Comparison of ENCODE assay signal across 1 cellular context in genomic region chr11:75535039-75535563, GRCh38.
TF ChIP-seq lines count a peak whose summit lies in the region.

No MANE protein-coding gene starts in this region.

TF ChIP-seq in HepG2, 621 proteins besides CTCF, POLR2A, EP300 and RAD21:
- TF ChIP-seq, protein P1, sequence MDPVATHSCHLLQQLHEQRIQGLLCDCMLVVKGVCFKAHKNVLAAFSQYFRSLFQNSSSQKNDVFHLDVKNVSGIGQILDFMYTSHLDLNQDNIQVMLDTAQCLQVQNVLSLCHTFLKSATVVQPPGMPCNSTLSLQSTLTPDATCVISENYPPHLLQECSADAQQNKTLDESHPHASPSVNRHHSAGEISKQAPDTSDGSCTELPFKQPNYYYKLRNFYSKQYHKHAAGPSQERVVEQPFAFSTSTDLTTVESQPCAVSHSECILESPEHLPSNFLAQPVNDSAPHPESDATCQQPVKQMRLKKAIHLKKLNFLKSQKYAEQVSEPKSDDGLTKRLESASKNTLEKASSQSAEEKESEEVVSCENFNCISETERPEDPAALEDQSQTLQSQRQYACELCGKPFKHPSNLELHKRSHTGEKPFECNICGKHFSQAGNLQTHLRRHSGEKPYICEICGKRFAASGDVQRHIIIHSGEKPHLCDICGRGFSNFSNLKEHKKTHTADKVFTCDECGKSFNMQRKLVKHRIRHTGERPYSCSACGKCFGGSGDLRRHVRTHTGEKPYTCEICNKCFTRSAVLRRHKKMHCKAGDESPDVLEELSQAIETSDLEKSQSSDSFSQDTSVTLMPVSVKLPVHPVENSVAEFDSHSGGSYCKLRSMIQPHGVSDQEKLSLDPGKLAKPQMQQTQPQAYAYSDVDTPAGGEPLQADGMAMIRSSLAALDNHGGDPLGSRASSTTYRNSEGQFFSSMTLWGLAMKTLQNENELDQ (CRISPR knock-in tag; IDR thresholded peaks at IDR 0.05; ENCODE audit: borderline replicate concordance), result no peak
- TF ChIP-seq SCMH1 (CRISPR knock-in tag; IDR thresholded peaks at IDR 0.05; ENCODE audit: borderline replicate concordance), result no peak
- TF ChIP-seq, protein P2, sequence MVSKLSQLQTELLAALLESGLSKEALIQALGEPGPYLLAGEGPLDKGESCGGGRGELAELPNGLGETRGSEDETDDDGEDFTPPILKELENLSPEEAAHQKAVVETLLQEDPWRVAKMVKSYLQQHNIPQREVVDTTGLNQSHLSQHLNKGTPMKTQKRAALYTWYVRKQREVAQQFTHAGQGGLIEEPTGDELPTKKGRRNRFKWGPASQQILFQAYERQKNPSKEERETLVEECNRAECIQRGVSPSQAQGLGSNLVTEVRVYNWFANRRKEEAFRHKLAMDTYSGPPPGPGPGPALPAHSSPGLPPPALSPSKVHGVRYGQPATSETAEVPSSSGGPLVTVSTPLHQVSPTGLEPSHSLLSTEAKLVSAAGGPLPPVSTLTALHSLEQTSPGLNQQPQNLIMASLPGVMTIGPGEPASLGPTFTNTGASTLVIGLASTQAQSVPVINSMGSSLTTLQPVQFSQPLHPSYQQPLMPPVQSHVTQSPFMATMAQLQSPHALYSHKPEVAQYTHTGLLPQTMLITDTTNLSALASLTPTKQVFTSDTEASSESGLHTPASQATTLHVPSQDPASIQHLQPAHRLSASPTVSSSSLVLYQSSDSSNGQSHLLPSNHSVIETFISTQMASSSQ (IDR thresholded peaks at IDR 0.05; ENCODE audit: low read depth), result no peak
- TF ChIP-seq, protein P2 (CRISPR knock-in tag; IDR thresholded peaks at IDR 0.05; ENCODE audit: borderline replicate concordance), result no peak
- TF ChIP-seq PHF8 (CRISPR knock-in tag; IDR thresholded peaks at IDR 0.05), result no peak
- no peak for TF ChIP-seq GABPA (IDR thresholded peaks at IDR 0.05; ENCODE audit: low read depth, low read length)
- no peak for TF ChIP-seq GABPA (CRISPR knock-in tag; IDR thresholded peaks at IDR 0.05; ENCODE audit: low read depth)
- no peak for TF ChIP-seq FOXP4 (CRISPR knock-in tag; IDR thresholded peaks at IDR 0.05)
- TF ChIP-seq ZNF678 (CRISPR knock-in tag; IDR thresholded peaks at IDR 0.05), result no peak
- TF ChIP-seq, protein P3, sequence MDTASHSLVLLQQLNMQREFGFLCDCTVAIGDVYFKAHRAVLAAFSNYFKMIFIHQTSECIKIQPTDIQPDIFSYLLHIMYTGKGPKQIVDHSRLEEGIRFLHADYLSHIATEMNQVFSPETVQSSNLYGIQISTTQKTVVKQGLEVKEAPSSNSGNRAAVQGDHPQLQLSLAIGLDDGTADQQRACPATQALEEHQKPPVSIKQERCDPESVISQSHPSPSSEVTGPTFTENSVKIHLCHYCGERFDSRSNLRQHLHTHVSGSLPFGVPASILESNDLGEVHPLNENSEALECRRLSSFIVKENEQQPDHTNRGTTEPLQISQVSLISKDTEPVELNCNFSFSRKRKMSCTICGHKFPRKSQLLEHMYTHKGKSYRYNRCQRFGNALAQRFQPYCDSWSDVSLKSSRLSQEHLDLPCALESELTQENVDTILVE (CRISPR knock-in tag; IDR thresholded peaks at IDR 0.05), result no peak
- TF ChIP-seq ZNF841 (CRISPR knock-in tag; IDR thresholded peaks at IDR 0.05; ENCODE audit: borderline replicate concordance), result no peak
TF ChIP-seq in HepG2: peak in this region for 0.
